Comparison of ENCODE assay signal across 26 cellular contexts in the genomic region with DNA sequence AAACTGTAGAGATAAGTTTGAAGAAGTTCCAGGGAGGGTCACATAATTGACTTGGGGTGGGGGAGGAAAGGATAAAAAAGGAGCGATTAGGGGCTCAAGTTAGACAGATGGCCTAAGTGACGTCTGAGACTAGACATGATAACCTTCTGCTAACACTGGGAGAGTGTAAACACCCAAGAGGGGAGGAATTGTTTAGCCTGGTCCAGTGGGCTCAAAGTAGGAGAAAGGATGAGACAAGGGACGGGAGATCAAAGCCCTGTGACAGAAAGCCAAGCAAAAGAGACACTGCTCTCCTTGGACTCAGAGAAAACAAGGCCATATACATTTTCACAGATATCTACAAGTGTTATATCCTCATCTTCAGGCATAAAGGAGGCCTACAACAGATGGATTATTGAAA.
"Had no signal": no experiment of that assay in that cellular context is flagged by ENCODE, and none has a peak within 500 bp of the region (broad histone marks: within the 10 kb centered on the region; RNA-seq: fewer than 3 reads in every experiment).

No MANE protein-coding gene starts in this region.

- H3K36me3 ChIP-seq: brain microvascular endothelial cell, heart left ventricle had no signal

- H3K9me3 ChIP-seq: heart left ventricle had no signal

- ATAC-seq: activated T-cell treated with anti-CD3 and anti-CD28 coated beads, Interleukin-2, amount 50 U/mL, for 4 hours; activated T-helper 17 cell treated with anti-CD3 and anti-CD28 coated beads, Interleukin-2, amount 50 U/mL, for 72 hours; esophagus mucosa; heart left ventricle; T-helper 17 cell had no signal

- H3K27ac ChIP-seq: brain microvascular endothelial cell, coronary artery, dorsolateral prefrontal cortex, heart left ventricle had no signal

- H3K4me3 ChIP-seq: coronary artery, dorsolateral prefrontal cortex, heart left ventricle had no signal

- DNase-seq: activated CD4-positive, alpha-beta memory T cell treated with anti-CD3 and anti-CD28 coated beads, Interleukin-2, amount 10 ng/mL, durations not matched to agents 7 days and 5 days; activated CD4-positive, alpha-beta T cell treated with anti-CD3 and anti-CD28 coated beads for 4 hours; activated CD4-positive, alpha-beta T cell treated with anti-CD3 and anti-CD28 coated beads, Interleukin-2, amount 10 ng/mL, durations not matched to agents 7 days and 5 days; activated CD4-positive, alpha-beta T cell treated with anti-CD3 and anti-CD28 coated beads, Interleukin-2, amount 50 U/mL, for 4 hours; activated CD4-positive, CD25-positive, alpha-beta regulatory T cell; activated CD4-positive, CD25-positive, alpha-beta regulatory T cell treated with anti-CD3 and anti-CD28 coated beads, Interleukin-2, amount 50 U/mL, for 72 hours; activated CD8-positive, alpha-beta memory T cell treated with anti-CD3 and anti-CD28 coated beads, Interleukin-2, amount 50 U/mL, for 48 hours; activated effector memory CD4-positive, alpha-beta T cell treated with Interleukin-2 at 50 U/mL for 16 hours; activated gamma-delta T cell treated with Interleukin-2 at 50 U/mL for 16 hours; activated naive CD4-positive, alpha-beta T cell treated with anti-CD3 and anti-CD28 coated beads, Interleukin-2, amount 50 U/mL, for 16 hours; activated naive CD4-positive, alpha-beta T cell treated with Interleukin-2 at 50 U/mL for 16 hours; activated T-cell treated with anti-CD3 and anti-CD28 coated beads, Interleukin-2, amount 50 U/mL, for 4 hours; amniotic stem cell; anterior cingulate cortex; brain microvascular endothelial cell; dorsolateral prefrontal cortex; effector memory CD4-positive, alpha-beta T cell; endodermal cell; foreskin fibroblast; glutamatergic neuron; heart left ventricle; T-helper 17 cell; T1000 had no signal

- H3K27me3 ChIP-seq: brain microvascular endothelial cell, dorsolateral prefrontal cortex, heart left ventricle had no signal
